ENCODE assay signal across 9 cellular contexts in the genomic region with DNA sequence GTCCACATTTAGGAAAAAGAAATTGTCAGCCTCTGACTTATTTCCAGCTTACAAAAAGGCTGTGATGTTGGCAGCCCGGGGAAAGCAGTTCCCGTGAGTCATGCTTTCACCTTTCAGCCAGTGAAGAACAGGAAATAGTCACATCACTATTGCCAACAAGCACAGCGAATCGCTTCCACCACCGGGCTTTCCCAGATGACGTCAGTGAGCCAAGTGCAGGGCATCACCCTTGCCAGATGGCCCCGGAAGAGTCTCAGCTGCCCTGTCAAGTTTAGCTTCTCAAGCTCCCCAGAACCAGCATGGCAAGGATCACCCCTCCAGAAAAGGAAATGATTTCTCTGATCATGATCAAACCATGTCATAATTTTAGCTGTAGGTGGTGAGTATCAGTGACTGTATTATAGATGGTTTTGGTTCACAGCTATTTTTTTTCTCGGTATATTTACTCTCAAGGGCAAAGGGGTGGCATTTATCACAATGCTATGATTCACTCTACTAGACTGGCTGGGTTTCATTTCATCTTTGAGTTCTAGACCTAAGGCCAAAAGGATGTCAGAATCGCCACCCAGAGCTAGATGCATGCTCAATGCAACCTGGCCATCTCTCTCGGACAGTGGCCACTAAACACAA. TPM values are rescaled to one million over a fixed set of nuclear protein-coding genes. Genes with fewer than 3 reads are reported as not detected.
DNase-seq lines count a peak whose midpoint lies in the region; ATAC-seq, FAIRE-seq and TF ChIP-seq lines count a peak whose summit lies in the region.
"Had no signal": no experiment of that assay in that cellular context is flagged by ENCODE, and none has a peak within 500 bp of the region (broad histone marks: within the 10 kb centered on the region; RNA-seq: fewer than 3 reads in every experiment).

No MANE protein-coding gene starts in this region.

- FAIRE-seq in RCC 7860 (lab: Jason Lieb, UNC), result peak; percentile 89
- FAIRE-seq: TTC549 had no signal

- peaks cover 2% of the 10 kb centered on the region for H3K36me3 ChIP-seq in CD4-positive, CD25-positive, alpha-beta regulatory T cell (ENCODE audit: control insufficient read depth, insufficient read depth, low read length)
- no peaks in the 10 kb centered on the region for H3K36me3 ChIP-seq in ovary
- H3K36me3 ChIP-seq in thyroid gland, result no peaks in the 10 kb centered on the region

- H3K27me3 Mint-ChIP-seq in CD4-positive, CD25-positive, alpha-beta regulatory T cell, result no peaks in the 10 kb centered on the region
- H3K27me3 Mint-ChIP-seq in activated T-helper 2 cell treated with anti-CD3 and anti-CD28 coated beads, Interferon-gamma antibody, Interleukin-2, Interleukin-4, amounts not matched to agents 10 μg/mL and 5 μg/mL and 100 μg/mL, durations not matched to agents 14 hours and 24 hours and 36 hours (ENCODE audit: low read depth), result no peaks in the 10 kb centered on the region

- peak overlapping the region; percentile 53 for H3K4me3 ChIP-seq in CD4-positive, CD25-positive, alpha-beta regulatory T cell (ENCODE audit: low read depth, low read length)
- H3K4me3 ChIP-seq in ovary (no peak overlapping the region), thyroid gland (replicated peaks in 1 of 3) (no peak overlapping the region)

- TF ChIP-seq POLR2A in ovary (IDR thresholded peaks at IDR 0.05) (no peak), thyroid gland (IDR thresholded peaks at IDR 0.05) (no peak)

- intact Hi-C loops in activated T-helper 2 cell treated with anti-CD3 and anti-CD28 coated beads, Interferon-gamma antibody, Interleukin-2, Interleukin-4, amounts not matched to agents 10 μg/mL and 5 μg/mL and 100 μg/mL, durations not matched to agents 14 hours and 24 hours and 36 hours (cut with micrococcal nuclease), result loop anchor here (1.0 to 2.0 kb wide), 8 partner anchors 20 to 269 kb away; a partner anchor contains a TSS
- intact Hi-C loops in ovary (cut with DNase I), result no loop called here
- intact Hi-C loops in thyroid gland (cut with DNase I), result no loop called here

- no peaks in the 10 kb centered on the region for H3K9me3 Mint-ChIP-seq in CD4-positive, CD25-positive, alpha-beta regulatory T cell
- no peaks in the 10 kb centered on the region for H3K9me3 Mint-ChIP-seq in activated T-helper 2 cell treated with anti-CD3 and anti-CD28 coated beads, Interferon-gamma antibody, Interleukin-2, Interleukin-4, amounts not matched to agents 10 μg/mL and 5 μg/mL and 100 μg/mL, durations not matched to agents 14 hours and 24 hours and 36 hours

- no peaks in the 10 kb centered on the region for H3K9me3 ChIP-seq in CD4-positive, CD25-positive, alpha-beta regulatory T cell (ENCODE audit: control insufficient read depth in 2 of 2, low read length in 2 of 2)
- H3K9me3 ChIP-seq in ovary (no peaks in the 10 kb centered on the region), thyroid gland (no peaks in the 10 kb centered on the region)

- no peak for TF ChIP-seq EP300 in ovary (IDR thresholded peaks at IDR 0.05)

- peaks cover 2% of the 10 kb centered on the region for H3K36me3 Mint-ChIP-seq in CD4-positive, CD25-positive, alpha-beta regulatory T cell
- peaks cover 6% of the 10 kb centered on the region for H3K36me3 Mint-ChIP-seq in activated T-helper 2 cell treated with anti-CD3 and anti-CD28 coated beads, Interferon-gamma antibody, Interleukin-2, Interleukin-4, amounts not matched to agents 10 μg/mL and 5 μg/mL and 100 μg/mL, durations not matched to agents 14 hours and 24 hours and 36 hours (ENCODE audit: low read depth)

- no peak for TF ChIP-seq CTCF in ovary (IDR thresholded peaks at IDR 0.05)
- no peak for TF ChIP-seq CTCF in thyroid gland (IDR thresholded peaks at IDR 0.05)

- peak; percentile 87 to 93 (median 89) for DNase-seq in CD4-positive, CD25-positive, alpha-beta regulatory T cell
- DNase-seq in RCC 7860 (ENCODE audit: low spot score) (peak; percentile 94), fibroblast of the conjunctiva (ENCODE audit: low read depth) (peak; percentile 96), ovary (peak; percentile 79 to 83 (median 80)), thyroid gland (peak; percentile 48 to 53)
- DNase-seq in activated T-helper 2 cell treated with anti-CD3 and anti-CD28 coated beads, Interferon-gamma antibody, Interleukin-2, Interleukin-4, amounts not matched to agents 10 μg/mL and 5 μg/mL and 100 μg/mL, durations not matched to agents 14 hours and 24 hours and 36 hours (ENCODE audit: low spot score), result peak; percentile 88

- H3K4me3 Mint-ChIP-seq in CD4-positive, CD25-positive, alpha-beta regulatory T cell, result peak overlapping the region; percentile 0 to 74 (median 64)
- peak overlapping the region; percentile 57 for H3K4me3 Mint-ChIP-seq in activated T-helper 2 cell treated with anti-CD3 and anti-CD28 coated beads, Interferon-gamma antibody, Interleukin-2, Interleukin-4, amounts not matched to agents 10 μg/mL and 5 μg/mL and 100 μg/mL, durations not matched to agents 14 hours and 24 hours and 36 hours (ENCODE audit: low read depth)

- peaks cover 9% of the 10 kb centered on the region for H3K4me1 ChIP-seq in CD4-positive, CD25-positive, alpha-beta regulatory T cell (ENCODE audit: control insufficient read depth, insufficient read depth, low read length, poor library complexity, severe bottlenecking)
- H3K4me1 ChIP-seq in ovary (ENCODE audit: insufficient read depth) (peaks cover 2% of the 10 kb centered on the region), thyroid gland (peaks cover 7 to 14% of the 10 kb centered on the region in 2 donors)

- H3K27ac Mint-ChIP-seq in CD4-positive, CD25-positive, alpha-beta regulatory T cell, result peak overlapping the region; percentile 87 to 96 (median 91)
- H3K27ac Mint-ChIP-seq in activated T-helper 2 cell treated with anti-CD3 and anti-CD28 coated beads, Interferon-gamma antibody, Interleukin-2, Interleukin-4, amounts not matched to agents 10 μg/mL and 5 μg/mL and 100 μg/mL, durations not matched to agents 14 hours and 24 hours and 36 hours, result peak overlapping the region; percentile 95

- 20 to 23% (median 21%) methylated on average over 10 of the region's 10 CpGs for WGBS in ovary, 3 donors
- 46 to 65% methylated on average over 10 of the region's 10 CpGs for WGBS in thyroid gland, 2 donors

- H3K4me1 Mint-ChIP-seq in CD4-positive, CD25-positive, alpha-beta regulatory T cell, result peaks cover 14 to 31% (median 24%) of the 10 kb centered on the region in 4 donors
- peaks cover 35% of the 10 kb centered on the region for H3K4me1 Mint-ChIP-seq in activated T-helper 2 cell treated with anti-CD3 and anti-CD28 coated beads, Interferon-gamma antibody, Interleukin-2, Interleukin-4, amounts not matched to agents 10 μg/mL and 5 μg/mL and 100 μg/mL, durations not matched to agents 14 hours and 24 hours and 36 hours (ENCODE audit: low read depth)

- peak; percentile 93 to 96 for ATAC-seq in CD4-positive, CD25-positive, alpha-beta regulatory T cell (ENCODE audit: low read depth in 2 of 2)
- ATAC-seq in GM19452 (IDR thresholded peaks at IDR 0.05; ENCODE audit: unreplicated experiment) (peak; percentile 98), HG03571 (IDR thresholded peaks at IDR 0.05; ENCODE audit: unreplicated experiment) (peak; percentile 97)

- peak overlapping the region; percentile 90 for H3K27ac ChIP-seq in CD4-positive, CD25-positive, alpha-beta regulatory T cell (ENCODE audit: insufficient read depth, low read length, poor library complexity, severe bottlenecking)
- no peak overlapping the region for H3K27ac ChIP-seq in ovary
- H3K27ac ChIP-seq in thyroid gland, result peak overlapping the region in 2 of 3 donors; percentile 17 to 61

- no peaks in the 10 kb centered on the region for H3K27me3 ChIP-seq in CD4-positive, CD25-positive, alpha-beta regulatory T cell (ENCODE audit: control insufficient read depth, insufficient read depth, low read length)
- H3K27me3 ChIP-seq in ovary, result no peaks in the 10 kb centered on the region
- no peaks in the 10 kb centered on the region for H3K27me3 ChIP-seq in thyroid gland

RNA-seq across cellular contexts. Expression of a gene that starts 32.9 kb away (rescaled TPM):
- 2.2 TPM for total RNA-seq in CD4-positive, CD25-positive, alpha-beta regulatory T cell
- under 1 TPM; 0.23 to 0.47 (median 0.34) TPM for polyA plus RNA-seq in CD4-positive, CD25-positive, alpha-beta regulatory T cell
- total RNA-seq in activated T-helper 2 cell treated with anti-CD3 and anti-CD28 coated beads, Interferon-gamma antibody, Interleukin-2, Interleukin-4, amounts not matched to agents 10 μg/mL and 5 μg/mL and 100 μg/mL, durations not matched to agents 14 hours and 24 hours and 36 hours, result 41.0 and 41.7 TPM in 2 replicates
- total RNA-seq in ovary, result 10 to 100 TPM in 1 of 7 donors, 1 to 10 TPM in 6; 6.0 to 12.9 (median 7.6) TPM
- polyA plus RNA-seq in ovary, result 1 to 10 TPM; 4.1 to 4.8 TPM
- total RNA-seq in thyroid gland, result 10 to 100 TPM in 1 of 4 donors, 1 to 10 TPM in 3; 5.2 to 10.6 (median 7.1) TPM

Comparison
In these comparisons a context has a peak if more than half of its experiments do, and no peak if none do; other contexts are left out.
1. H3K27ac ChIP-seq: peak in CD4-positive, CD25-positive, alpha-beta regulatory T cell (single experiment) and thyroid gland (2 of 3); none in ovary (0 of 2).
2. Peak in every context shown above with its lines, with median percentiles within 50 percentile points of each other: ATAC-seq and DNase-seq.